Comparison of ENCODE assay signal across 1 cellular context in the genomic region with DNA sequence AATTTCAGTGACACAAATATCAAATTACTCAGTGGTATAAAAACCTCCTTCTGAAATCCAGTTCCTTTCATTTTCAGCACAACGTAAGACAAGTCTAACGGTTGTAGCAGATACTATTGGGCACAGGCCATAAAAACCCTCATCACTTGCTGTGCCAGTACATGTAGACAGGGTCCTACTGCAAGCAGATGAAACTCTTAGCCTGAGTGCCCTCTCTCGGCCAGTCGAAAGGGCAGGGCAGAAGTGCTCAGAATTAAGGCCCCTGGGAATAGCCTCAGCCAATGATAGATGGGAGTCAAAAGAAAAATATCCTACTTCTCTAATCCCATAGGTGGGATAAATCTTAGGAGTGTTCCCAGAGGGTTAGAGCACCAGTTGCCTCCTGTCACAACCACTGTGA.
TF ChIP-seq lines count a peak whose summit lies in the region.

No MANE protein-coding gene starts in this region.

TF ChIP-seq in WTC11, 78 proteins besides CTCF, POLR2A, EP300 and RAD21 (continued from another document):
- TF ChIP-seq, protein P1, sequence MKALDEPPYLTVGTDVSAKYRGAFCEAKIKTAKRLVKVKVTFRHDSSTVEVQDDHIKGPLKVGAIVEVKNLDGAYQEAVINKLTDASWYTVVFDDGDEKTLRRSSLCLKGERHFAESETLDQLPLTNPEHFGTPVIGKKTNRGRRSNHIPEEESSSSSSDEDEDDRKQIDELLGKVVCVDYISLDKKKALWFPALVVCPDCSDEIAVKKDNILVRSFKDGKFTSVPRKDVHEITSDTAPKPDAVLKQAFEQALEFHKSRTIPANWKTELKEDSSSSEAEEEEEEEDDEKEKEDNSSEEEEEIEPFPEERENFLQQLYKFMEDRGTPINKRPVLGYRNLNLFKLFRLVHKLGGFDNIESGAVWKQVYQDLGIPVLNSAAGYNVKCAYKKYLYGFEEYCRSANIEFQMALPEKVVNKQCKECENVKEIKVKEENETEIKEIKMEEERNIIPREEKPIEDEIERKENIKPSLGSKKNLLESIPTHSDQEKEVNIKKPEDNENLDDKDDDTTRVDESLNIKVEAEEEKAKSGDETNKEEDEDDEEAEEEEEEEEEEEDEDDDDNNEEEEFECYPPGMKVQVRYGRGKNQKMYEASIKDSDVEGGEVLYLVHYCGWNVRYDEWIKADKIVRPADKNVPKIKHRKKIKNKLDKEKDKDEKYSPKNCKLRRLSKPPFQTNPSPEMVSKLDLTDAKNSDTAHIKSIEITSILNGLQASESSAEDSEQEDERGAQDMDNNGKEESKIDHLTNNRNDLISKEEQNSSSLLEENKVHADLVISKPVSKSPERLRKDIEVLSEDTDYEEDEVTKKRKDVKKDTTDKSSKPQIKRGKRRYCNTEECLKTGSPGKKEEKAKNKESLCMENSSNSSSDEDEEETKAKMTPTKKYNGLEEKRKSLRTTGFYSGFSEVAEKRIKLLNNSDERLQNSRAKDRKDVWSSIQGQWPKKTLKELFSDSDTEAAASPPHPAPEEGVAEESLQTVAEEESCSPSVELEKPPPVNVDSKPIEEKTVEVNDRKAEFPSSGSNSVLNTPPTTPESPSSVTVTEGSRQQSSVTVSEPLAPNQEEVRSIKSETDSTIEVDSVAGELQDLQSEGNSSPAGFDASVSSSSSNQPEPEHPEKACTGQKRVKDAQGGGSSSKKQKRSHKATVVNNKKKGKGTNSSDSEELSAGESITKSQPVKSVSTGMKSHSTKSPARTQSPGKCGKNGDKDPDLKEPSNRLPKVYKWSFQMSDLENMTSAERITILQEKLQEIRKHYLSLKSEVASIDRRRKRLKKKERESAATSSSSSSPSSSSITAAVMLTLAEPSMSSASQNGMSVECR (CRISPR knock-in tag; IDR thresholded peaks at IDR 0.05; ENCODE audit: borderline replicate concordance): no peak
